ENCODE assay signal across 22 cellular contexts in genomic region chr12:112705037-112705632, GRCh38.
DNase-seq lines count a peak whose midpoint lies in the region; ATAC-seq and TF ChIP-seq lines count a peak whose summit lies in the region.
"Had no signal": no experiment of that assay in that cellular context is flagged by ENCODE, and none has a peak within 500 bp of the region (broad histone marks: within the 10 kb centered on the region; RNA-seq: fewer than 3 reads in every experiment).

No MANE protein-coding gene starts in this region.

- H3K36me3 ChIP-seq in SK-N-SH (replicated peaks in 1 of 2; ENCODE audit: control insufficient read depth in 1 of 2, insufficient read depth in 2 of 2, low read length in 1 of 2) (no peaks in the 10 kb centered on the region), NT2/D1 (ENCODE audit: insufficient read depth, insufficient read length, low read length) (no peaks in the 10 kb centered on the region), neuronal stem cell (replicated peaks in 1 of 2; ENCODE audit: control insufficient read depth in 2 of 2, insufficient read depth in 2 of 2, low read length in 2 of 2) (no peaks in the 10 kb centered on the region)
- H3K36me3 ChIP-seq: lower lobe of right lung, ovary, sigmoid colon had no signal

- ATAC-seq in SK-N-SH treated with all-trans-retinoic acid at 6 μM for 48 hours, result no peak
- no peak for ATAC-seq in sciatic nerve
- ATAC-seq in HG03095 (IDR thresholded peaks at IDR 0.05; ENCODE audit: unreplicated experiment), result no peak
- ATAC-seq: lower lobe of right lung; stimulated activated naive CD8-positive, alpha-beta T cell treated with anti-CD3 and anti-CD28 coated beads, Interleukin-15, Interleukin-2, amounts not matched to agents 100 U/mL and 50 U/mL, for 24 hours; T-helper 17 cell had no signal

- no peak overlapping the region for H3K14ac ChIP-seq in neuronal stem cell (ENCODE audit: low read length)

- no peak for TF ChIP-seq CTCF in SK-N-SH (IDR thresholded peaks at IDR 0.05)
- no peak for TF ChIP-seq CTCF in endothelial cell (IDR thresholded peaks at IDR 0.05; ENCODE audit: unreplicated experiment)

- no peak overlapping the region for H2BK5ac ChIP-seq in neuronal stem cell (ENCODE audit: low read length)

- no peak overlapping the region for H2BK12ac ChIP-seq in neuronal stem cell (ENCODE audit: low read length)

- no peaks in the 10 kb centered on the region for H3F3A ChIP-seq in SK-N-SH (replicated peaks; ENCODE audit: insufficient read depth)

- no peak overlapping the region for H3K23ac ChIP-seq in neuronal stem cell (ENCODE audit: low read depth, low read length, poor library complexity)

- no peak overlapping the region for H3K4me3 Mint-ChIP-seq in endothelial cell (ENCODE audit: unreplicated experiment)
- H3K4me3 Mint-ChIP-seq in activated CD4-positive, alpha-beta memory T cell treated with anti-CD3 and anti-CD28 coated beads for 36 hours, result no peak overlapping the region
- H3K4me3 Mint-ChIP-seq: activated naive CD8-positive, alpha-beta T cell treated with anti-CD3 and anti-CD28 coated beads for 36 hours; CD4-positive, CD25-positive, alpha-beta regulatory T cell; T-helper 17 cell; type B pancreatic cell had no signal

- H3K9me2 ChIP-seq in SK-N-SH, result no peaks in the 10 kb centered on the region

- no peak for TF ChIP-seq RAD21 in SK-N-SH (IDR thresholded peaks at IDR 0.05; ENCODE audit: low read length)

- H3K4me2 ChIP-seq in SK-N-SH (no peak overlapping the region), neuronal stem cell (ENCODE audit: insufficient read depth, low read length, poor library complexity, severe bottlenecking) (no peak overlapping the region)

- H4K20me1 ChIP-seq in SK-N-SH (ENCODE audit: insufficient read depth), result no peaks in the 10 kb centered on the region

- H4K8ac ChIP-seq in neuronal stem cell (ENCODE audit: low read depth, low read length), result no peak overlapping the region

- H3K4me1 ChIP-seq in SK-N-SH (ENCODE audit: control insufficient read depth in 1 of 2, insufficient read depth in 2 of 2, low read depth in 1 of 2, low read length in 1 of 2) (no peaks in the 10 kb centered on the region), NT2/D1 (ENCODE audit: insufficient read depth, insufficient read length) (peaks cover 2% of the 10 kb centered on the region), neuronal stem cell (ENCODE audit: control insufficient read depth in 2 of 2, insufficient read depth in 1 of 2, low read depth in 1 of 2, low read length in 2 of 2) (no peaks in the 10 kb centered on the region)
- H3K4me1 ChIP-seq: lower lobe of right lung, sigmoid colon had no signal

- CTCF ChIA-PET in SK-N-SH (lab: Yijun Ruan, JAX), result no interaction called here
- CTCF ChIA-PET in activated CD4-positive, alpha-beta memory T cell treated with anti-CD3 and anti-CD28 coated beads for 36 hours (lab: Charles Lee), result no interaction called here

- H3K27ac ChIP-seq in SK-N-SH (ENCODE audit: low read depth in 2 of 2, low read length in 1 of 2) (peak overlapping the region in 1 of 2 experiments; percentile 14; a peak in 1 of 4 replicates), neuronal stem cell (replicated peaks; ENCODE audit: low read length) (no peak overlapping the region)
- H3K27ac ChIP-seq: coronary artery, epithelial cell of prostate, lower lobe of right lung, ovary, sigmoid colon had no signal

- no peak overlapping the region for H2BK120ac ChIP-seq in neuronal stem cell (ENCODE audit: low read depth, low read length)

- H3K9me3 ChIP-seq in SK-N-SH (no peaks in the 10 kb centered on the region), NT2/D1 (ENCODE audit: insufficient read depth, low read length) (no peaks in the 10 kb centered on the region), neuronal stem cell (replicated peaks in 1 of 2; ENCODE audit: control insufficient read depth in 2 of 2, insufficient read depth in 1 of 2, low read depth in 1 of 2, low read length in 2 of 2) (no peaks in the 10 kb centered on the region)
- H3K9me3 ChIP-seq: lower lobe of right lung, ovary, sigmoid colon had no signal

- H3K36me3 Mint-ChIP-seq in endothelial cell (ENCODE audit: low read depth, unreplicated experiment), result no peaks in the 10 kb centered on the region
- H3K36me3 Mint-ChIP-seq in activated CD4-positive, alpha-beta memory T cell treated with anti-CD3 and anti-CD28 coated beads for 36 hours, result no peaks in the 10 kb centered on the region
- H3K36me3 Mint-ChIP-seq: activated naive CD8-positive, alpha-beta T cell treated with anti-CD3 and anti-CD28 coated beads for 36 hours; CD4-positive, CD25-positive, alpha-beta regulatory T cell; type B pancreatic cell had no signal

- no peak overlapping the region for H2BK15ac ChIP-seq in neuronal stem cell (ENCODE audit: low read length)

- no peak overlapping the region for H4K91ac ChIP-seq in neuronal stem cell (ENCODE audit: low read depth, low read length, poor library complexity)

- H3K27ac Mint-ChIP-seq in endothelial cell (ENCODE audit: unreplicated experiment), result peak overlapping the region; percentile 96
- no peak overlapping the region for H3K27ac Mint-ChIP-seq in activated CD4-positive, alpha-beta memory T cell treated with anti-CD3 and anti-CD28 coated beads for 36 hours
- H3K27ac Mint-ChIP-seq: activated naive CD8-positive, alpha-beta T cell treated with anti-CD3 and anti-CD28 coated beads for 36 hours; T-helper 17 cell; type B pancreatic cell had no signal

- peaks cover 4% of the 10 kb centered on the region for H3K27me3 Mint-ChIP-seq in endothelial cell (ENCODE audit: unreplicated experiment)
- peaks cover 13% of the 10 kb centered on the region for H3K27me3 Mint-ChIP-seq in activated CD4-positive, alpha-beta memory T cell treated with anti-CD3 and anti-CD28 coated beads for 36 hours

- no peak overlapping the region for H2AFZ ChIP-seq in SK-N-SH (ENCODE audit: low read depth)
- H2AFZ ChIP-seq in neuronal stem cell (ENCODE audit: low read length), result peak overlapping the region; percentile 36

- POLR2A ChIA-PET in SK-N-SH (lab: Yijun Ruan, JAX), result no interaction called here
- POLR2A ChIA-PET in activated CD4-positive, alpha-beta memory T cell treated with anti-CD3 and anti-CD28 coated beads for 36 hours (lab: Charles Lee), result no interaction called here

- intact Hi-C loops in sciatic nerve (cut with DNase I), result no loop called here
- intact Hi-C loops in activated CD4-positive, alpha-beta memory T cell treated with anti-CD3 and anti-CD28 coated beads for 36 hours (cut with micrococcal nuclease), result no loop called here

- H3K27me3 ChIP-seq in SK-N-SH (ENCODE audit: insufficient read depth), result no peaks in the 10 kb centered on the region
- no peaks in the 10 kb centered on the region for H3K27me3 ChIP-seq in NT2/D1 (ENCODE audit: insufficient read depth, insufficient read length)
- no peaks in the 10 kb centered on the region for H3K27me3 ChIP-seq in neuronal stem cell (ENCODE audit: control insufficient read depth in 3 of 3, insufficient read depth in 3 of 3, low read depth in 1 of 3, low read length in 3 of 3)
- H3K27me3 ChIP-seq: ovary, sigmoid colon had no signal

- H3K9me3 Mint-ChIP-seq in endothelial cell (ENCODE audit: unreplicated experiment), result no peaks in the 10 kb centered on the region
- H3K9me3 Mint-ChIP-seq in activated CD4-positive, alpha-beta memory T cell treated with anti-CD3 and anti-CD28 coated beads for 36 hours, result no peaks in the 10 kb centered on the region
- H3K9me3 Mint-ChIP-seq: activated naive CD8-positive, alpha-beta T cell treated with anti-CD3 and anti-CD28 coated beads for 36 hours; type B pancreatic cell had no signal

- no peak overlapping the region for H3K18ac ChIP-seq in neuronal stem cell (ENCODE audit: low read length)

- H2AK5ac ChIP-seq in neuronal stem cell (ENCODE audit: low read depth, low read length), result no peak overlapping the region

- no peak overlapping the region for H3K9ac ChIP-seq in SK-N-SH
- no peak overlapping the region for H3K9ac ChIP-seq in NT2/D1 (ENCODE audit: insufficient read length, low read depth)
- H3K9ac ChIP-seq in neuronal stem cell (ENCODE audit: low read depth, low read length, poor library complexity), result no peak overlapping the region

- no peak for TF ChIP-seq EP300 in SK-N-SH (IDR thresholded peaks at IDR 0.05; ENCODE audit: borderline replicate concordance in 1 of 2, low read depth in 1 of 2, low read length in 1 of 2)

- no peak overlapping the region for H3K4ac ChIP-seq in neuronal stem cell (ENCODE audit: low read length)

- H3K4me3 ChIP-seq in SK-N-SH (ENCODE audit: low read depth in 2 of 2, low read length in 1 of 2) (no peak overlapping the region), NT2/D1 (ENCODE audit: insufficient read length, low read depth) (no peak overlapping the region), neuronal stem cell (ENCODE audit: low read length in 2 of 2) (no peak overlapping the region)
- H3K4me3 ChIP-seq: coronary artery, lower lobe of right lung, ovary, sigmoid colon had no signal

- H3K79me2 ChIP-seq in SK-N-SH (ENCODE audit: insufficient read depth), result no peaks in the 10 kb centered on the region

- H3K79me1 ChIP-seq in neuronal stem cell (ENCODE audit: low read depth, low read length), result no peaks in the 10 kb centered on the region

- DNase-seq in SK-N-SH (peak; percentile 53), NT2/D1 (ENCODE audit: low read depth, low spot score) (peak; percentile 38), endothelial cell (ENCODE audit: low spot score) (peak; percentile 16), neuronal stem cell (ENCODE audit: low spot score) (no peak), sciatic nerve (ENCODE audit: low spot score) (no peak)
- no peak for DNase-seq in activated CD4-positive, alpha-beta memory T cell treated with anti-CD3 and anti-CD28 coated beads for 36 hours
- DNase-seq: activated naive CD8-positive, alpha-beta T cell treated with anti-CD3 and anti-CD28 coated beads for 36 hours; CD4-positive, CD25-positive, alpha-beta regulatory T cell; DND-41; lower lobe of right lung; NCI-H1105 treated with DMSO at 0.1 percent for 48 hours; NCI-H2171 treated with DMSO at 0.1 percent for 48 hours; ovary; SHP77; sigmoid colon; stimulated activated naive CD8-positive, alpha-beta T cell treated with anti-CD3 and anti-CD28 coated beads, Interleukin-15, Interleukin-2, amounts not matched to agents 100 U/mL and 50 U/mL, for 24 hours; T-helper 17 cell had no signal

- peaks cover 9% of the 10 kb centered on the region for H3K4me1 Mint-ChIP-seq in endothelial cell (ENCODE audit: unreplicated experiment)
- no peaks in the 10 kb centered on the region for H3K4me1 Mint-ChIP-seq in activated CD4-positive, alpha-beta memory T cell treated with anti-CD3 and anti-CD28 coated beads for 36 hours (ENCODE audit: low read depth)
- H3K4me1 Mint-ChIP-seq: activated naive CD8-positive, alpha-beta T cell treated with anti-CD3 and anti-CD28 coated beads for 36 hours had no signal

TF ChIP-seq in SK-N-SH, 30 proteins besides CTCF, POLR2A, EP300 and RAD21 (continues in another document):
- TF ChIP-seq RXRA (IDR thresholded peaks at IDR 0.05; ENCODE audit: borderline replicate concordance, low read depth) (no peak), NFIC (IDR thresholded peaks at IDR 0.05; ENCODE audit: borderline replicate concordance) (no peak), GABPA (IDR thresholded peaks at IDR 0.05; ENCODE audit: low read depth) (no peak)

TF ChIP-seq in SK-N-SH treated with all-trans-retinoic acid at 6 μM for 48 hours, 23 proteins besides CTCF, POLR2A, EP300 and RAD21 (continues in another document):
- no peak for TF ChIP-seq GLIS3 (CRISPR knock-in tag; IDR thresholded peaks at IDR 0.05)
- no peak for TF ChIP-seq PPARA (CRISPR knock-in tag; IDR thresholded peaks at IDR 0.05; ENCODE audit: borderline replicate concordance)
- no peak for TF ChIP-seq ZNF70 (CRISPR knock-in tag; IDR thresholded peaks at IDR 0.05)
- no peak for TF ChIP-seq ZFP30 (CRISPR knock-in tag; IDR thresholded peaks at IDR 0.05)

Comparison
In these comparisons a context has a peak if more than half of its experiments do, and no peak if none do; other contexts are left out.
1. DNase-seq: peak in SK-N-SH (single experiment), NT2/D1 (single experiment) and endothelial cell (single experiment); none in neuronal stem cell (single experiment), sciatic nerve (single experiment) and activated CD4-positive, alpha-beta memory T cell treated with anti-CD3 and anti-CD28 coated beads for 36 hours (single experiment).